ENCODE assay signal across 14 cellular contexts in genomic region chr2:238441262-238442114, GRCh38. TPM values are rescaled to one million over a fixed set of nuclear protein-coding genes. Genes with fewer than 3 reads are reported as not detected.
DNase-seq lines count a peak whose midpoint lies in the region; ATAC-seq and TF ChIP-seq lines count a peak whose summit lies in the region.
"Had no signal": no experiment of that assay in that cellular context is flagged by ENCODE, and none has a peak within 500 bp of the region (broad histone marks: within the 10 kb centered on the region; RNA-seq: fewer than 3 reads in every experiment).

No MANE protein-coding gene starts in this region.

- H3K4me3 Mint-ChIP-seq in stimulated activated effector memory CD8-positive, alpha-beta T cell treated with anti-CD3 and anti-CD28 coated beads, Interleukin-12 subunit alpha, Interleukin-12 subunit beta, amount 100 ng/mL, for 72 hours: no peak overlapping the region
- H3K4me3 Mint-ChIP-seq: T-cell had no signal

- peaks cover 98% of the 10 kb centered on the region for H3K36me3 Mint-ChIP-seq in stimulated activated effector memory CD8-positive, alpha-beta T cell treated with anti-CD3 and anti-CD28 coated beads, Interleukin-12 subunit alpha, Interleukin-12 subunit beta, amount 100 ng/mL, for 72 hours

- peaks cover 40% of the 10 kb centered on the region for H3K4me1 Mint-ChIP-seq in stimulated activated effector memory CD8-positive, alpha-beta T cell treated with anti-CD3 and anti-CD28 coated beads, Interleukin-12 subunit alpha, Interleukin-12 subunit beta, amount 100 ng/mL, for 72 hours

- TF ChIP-seq POLR2A in HCT116 (IDR thresholded peaks at IDR 0.05; ENCODE audit: borderline replicate concordance, extremely low read depth, insufficient read depth, insufficient read length): no peak

- CTCF ChIA-PET in A673 (lab: Charles Lee): interaction anchor here (0.6 kb wide), 1 partner anchor 39 kb away, joined by 3 read pairs; no protein-coding TSS in a partner anchor
- CTCF ChIA-PET in HCT116 (lab: Charles Lee): no interaction called here

- intact Hi-C loops in A673 (cut with micrococcal nuclease; ENCODE audit: unreplicated experiment): no loop called here
- intact Hi-C loops in HCT116 (cut with micrococcal nuclease): no loop called here

- no peak for TF ChIP-seq RAD21 in HCT116 (IDR thresholded peaks at IDR 0.05; ENCODE audit: low read depth)

- H3K9ac ChIP-seq in HCT116 (ENCODE audit: low read length): no peak overlapping the region

- no peak overlapping the region for H3K27ac ChIP-seq in A673 (ENCODE audit: low read depth, low read length, poor library complexity, severe bottlenecking)
- H3K27ac ChIP-seq in HCT116 (ENCODE audit: low read depth, low read length): no peak overlapping the region
- H3K27ac ChIP-seq: dorsolateral prefrontal cortex, upper lobe of left lung had no signal

- H3K9me3 ChIP-seq in A673 (ENCODE audit: low read depth, low read length, poor library complexity, severe bottlenecking) (no peaks in the 10 kb centered on the region), HCT116 (ENCODE audit: control insufficient read depth in 1 of 2, insufficient read depth in 1 of 2, low read depth in 1 of 2, low read length in 2 of 2) (no peaks in the 10 kb centered on the region)
- H3K9me3 ChIP-seq: upper lobe of left lung had no signal

- H3K4me3 ChIP-seq in A673 (ENCODE audit: low read depth, low read length, poor library complexity, severe bottlenecking) (no peak overlapping the region), HCT116 (replicated peaks in 1 of 2; ENCODE audit: low read depth in 1 of 2, low read length in 2 of 2) (no peak overlapping the region), astrocyte of the spinal cord (ENCODE audit: low read depth, low read length) (no peak overlapping the region)
- H3K4me3 ChIP-seq: dorsolateral prefrontal cortex, upper lobe of left lung had no signal

- BruUV-seq in A673 (replicated peaks; lab: Mats Ljungman, UMichigan) (no TSS peak), HCT116 (replicated peaks; lab: Mats Ljungman, UMichigan) (no TSS peak)

- ATAC-seq in HCT116 (no peak), left lobe of liver (peak; percentile 65), GM18858 (IDR thresholded peaks at IDR 0.05; ENCODE audit: unreplicated experiment) (no peak)
- no peak for ATAC-seq in stimulated activated effector memory CD8-positive, alpha-beta T cell treated with anti-CD3 and anti-CD28 coated beads, Interleukin-12 subunit alpha, Interleukin-12 subunit beta, amount 100 ng/mL, for 72 hours
- ATAC-seq: T-cell had no signal

- H2AFZ ChIP-seq in HCT116 (ENCODE audit: low read depth, low read length, poor library complexity, severe bottlenecking): no peak overlapping the region

- H3K4me1 ChIP-seq in A673 (ENCODE audit: insufficient read depth, low read length, poor library complexity, severe bottlenecking) (no peaks in the 10 kb centered on the region), HCT116 (ENCODE audit: control insufficient read depth in 1 of 2, insufficient read depth in 2 of 2, low read length in 2 of 2) (peaks cover 21 to 48% of the 10 kb centered on the region in 2 experiments)

- DNase-seq in A673 (ENCODE audit: low spot score) (peak; percentile 17), HCT116 (ENCODE audit: low read depth, low spot score) (no peak), astrocyte of the spinal cord (ENCODE audit: low read depth, low spot score) (peak; percentile 37), left lobe of liver (ENCODE audit: low spot score) (no peak), activated gamma-delta T cell (lab: John Stamatoyannopoulos, UW) (no peak)
- no peak for DNase-seq in stimulated activated effector memory CD8-positive, alpha-beta T cell treated with anti-CD3 and anti-CD28 coated beads, Interleukin-12 subunit alpha, Interleukin-12 subunit beta, amount 100 ng/mL, for 72 hours (ENCODE audit: low spot score in 2 of 2)
- DNase-seq in effector CD8-positive, alpha-beta T cell (lab: John Stamatoyannopoulos, UW): no peak
- DNase-seq: AML-193, dorsolateral prefrontal cortex, NCI-H446 treated with DMSO at 0.1 percent for 48 hours, OCI-M1, T-cell, upper lobe of left lung had no signal

- peaks cover 79% of the 10 kb centered on the region for H3K79me2 ChIP-seq in HCT116 (ENCODE audit: insufficient read depth, low read length)

- H3K27me3 ChIP-seq in A673 (replicated peaks; ENCODE audit: insufficient read depth, low read depth, low read length, poor library complexity) (no peaks in the 10 kb centered on the region), HCT116 (ENCODE audit: insufficient read depth, low read length) (no peaks in the 10 kb centered on the region)
- H3K27me3 ChIP-seq: dorsolateral prefrontal cortex, upper lobe of left lung had no signal

- POLR2A ChIA-PET in A673 (lab: Charles Lee; ENCODE audit: low non-redundant PET) (interaction anchor here (0.6 kb wide), 1 partner anchor 152 kb away, joined by 3 read pairs; no protein-coding TSS in a partner anchor), HCT116 (lab: Charles Lee) (interaction anchor here (0.7 kb wide), 1 partner anchor 144 kb away, joined by 3 read pairs; no protein-coding TSS in a partner anchor)

- peak overlapping the region; percentile 15 for H3K4me2 ChIP-seq in HCT116 (ENCODE audit: low read length)

- in situ Hi-C loops in astrocyte of the spinal cord (cut with HindIII; ENCODE audit: low sequenced_read_pairs): no loop called here

- H3K27ac Mint-ChIP-seq in stimulated activated effector memory CD8-positive, alpha-beta T cell treated with anti-CD3 and anti-CD28 coated beads, Interleukin-12 subunit alpha, Interleukin-12 subunit beta, amount 100 ng/mL, for 72 hours: no peak overlapping the region

- RAD21 ChIA-PET in HCT116 (lab: Charles Lee; ENCODE audit: low non-redundant PET in 1 of 2, low total read pairs in 2 of 2, uncharacterized antibody in 2 of 2, unreplicated experiment in 2 of 2): no interaction called here

- no peaks in the 10 kb centered on the region for H3K9me3 Mint-ChIP-seq in stimulated activated effector memory CD8-positive, alpha-beta T cell treated with anti-CD3 and anti-CD28 coated beads, Interleukin-12 subunit alpha, Interleukin-12 subunit beta, amount 100 ng/mL, for 72 hours
- H3K9me3 Mint-ChIP-seq: T-cell had no signal

- H3K9me2 ChIP-seq in HCT116 (ENCODE audit: insufficient read depth): no peaks in the 10 kb centered on the region

- TF ChIP-seq CTCF in A673 (conservative IDR thresholded peaks at IDR 0.05; ENCODE audit: low read depth, low read length) (no peak), HCT116 (IDR thresholded peaks at IDR 0.05 in 2 of 3, conservative IDR thresholded peaks at IDR 0.05 in 1 of 3; ENCODE audit: borderline replicate concordance in 1 of 3, insufficient read depth in 1 of 3, low read depth in 2 of 3, low read length in 2 of 3) (no peak), astrocyte of the spinal cord (IDR thresholded peaks at IDR 0.05; ENCODE audit: low read depth, low read length) (no peak)

- H3K36me3 ChIP-seq in A673 (ENCODE audit: insufficient read depth, low read length, poor library complexity, severe bottlenecking): peaks cover 40% of the 10 kb centered on the region
- H3K36me3 ChIP-seq in HCT116 (ENCODE audit: control insufficient read depth in 1 of 2, insufficient read depth in 2 of 2, low read length in 2 of 2): peaks cover 13 to 27% of the 10 kb centered on the region in 2 experiments; a peak in 3 of 4 replicates

- H4K20me1 ChIP-seq in HCT116 (ENCODE audit: insufficient read depth): no peaks in the 10 kb centered on the region

TF ChIP-seq in HCT116, 20 proteins besides CTCF, POLR2A, EP300 and RAD21 (continues in another document):
- no peak for TF ChIP-seq REST (IDR thresholded peaks at IDR 0.05; ENCODE audit: low read depth)
- TF ChIP-seq ZNF274 (IDR thresholded peaks at IDR 0.05; ENCODE audit: low read depth, low read length): no peak
- TF ChIP-seq EZH2 (IDR thresholded peaks at IDR 0.05): no peak
- no peak for TF ChIP-seq ELF1 (IDR thresholded peaks at IDR 0.05; ENCODE audit: borderline replicate concordance, low read depth)
- no peak for TF ChIP-seq SP1 (IDR thresholded peaks at IDR 0.05; ENCODE audit: low read depth)

RNA-seq across cellular contexts. Expression of gene ASB1, which starts 14.8 kb away (rescaled TPM):
- 36.9 and 43.7 TPM in 2 replicates for total RNA-seq in A673 (2021)
- total RNA-seq in HCT116 (2021; ENCODE audit: unreplicated experiment): 43.1 TPM
- polyA plus RNA-seq in HCT116 (2012): 37.3 and 40.8 TPM in 2 replicates
- 10.0 TPM for total RNA-seq in left lobe of liver

Comparison
In these comparisons a context has a peak if more than half of its experiments do, and no peak if none do; other contexts are left out.
1. DNase-seq: peak in A673 (single experiment) and astrocyte of the spinal cord (single experiment); none in HCT116 (single experiment), left lobe of liver (single experiment), stimulated activated effector memory CD8-positive, alpha-beta T cell treated with anti-CD3 and anti-CD28 coated beads, Interleukin-12 subunit alpha, Interleukin-12 subunit beta, amount 100 ng/mL, for 72 hours (0 of 2), effector CD8-positive, alpha-beta T cell (single experiment) and activated gamma-delta T cell (single experiment).